ENCODE assay signal across 1 cellular context in genomic region chr1:6675936-6676335, GRCh38.
TF ChIP-seq lines count a peak whose summit lies in the region.

No MANE protein-coding gene starts in this region.

TF ChIP-seq in SK-N-SH, 30 proteins besides CTCF, POLR2A, EP300 and RAD21:
- TF ChIP-seq GATA2 (CRISPR knock-in tag; IDR thresholded peaks at IDR 0.05) (no peak), REST (IDR thresholded peaks at IDR 0.05; ENCODE audit: low read depth, low read length) (no peak), NFIC (IDR thresholded peaks at IDR 0.05; ENCODE audit: borderline replicate concordance) (no peak), ELF1 (IDR thresholded peaks at IDR 0.05) (no peak), NRF1 (IDR thresholded peaks at IDR 0.05; ENCODE audit: low read depth, low read length) (no peak), USF1 (IDR thresholded peaks at IDR 0.05; ENCODE audit: borderline replicate concordance, low read depth) (no peak), RFX5 (IDR thresholded peaks at IDR 0.05; ENCODE audit: low read length) (no peak), TAF1 (IDR thresholded peaks at IDR 0.05; ENCODE audit: borderline replicate concordance, low read depth, low read length) (no peak), RXRA (IDR thresholded peaks at IDR 0.05; ENCODE audit: borderline replicate concordance, low read depth) (no peak), GABPA (IDR thresholded peaks at IDR 0.05; ENCODE audit: low read depth) (no peak), POLR2AphosphoS5 (IDR thresholded peaks at IDR 0.05; ENCODE audit: low read depth, low read length) (no peak), CHD2 (IDR thresholded peaks at IDR 0.05; ENCODE audit: low read length, partially characterized antibody) (no peak)
- TF ChIP-seq, protein P1, sequence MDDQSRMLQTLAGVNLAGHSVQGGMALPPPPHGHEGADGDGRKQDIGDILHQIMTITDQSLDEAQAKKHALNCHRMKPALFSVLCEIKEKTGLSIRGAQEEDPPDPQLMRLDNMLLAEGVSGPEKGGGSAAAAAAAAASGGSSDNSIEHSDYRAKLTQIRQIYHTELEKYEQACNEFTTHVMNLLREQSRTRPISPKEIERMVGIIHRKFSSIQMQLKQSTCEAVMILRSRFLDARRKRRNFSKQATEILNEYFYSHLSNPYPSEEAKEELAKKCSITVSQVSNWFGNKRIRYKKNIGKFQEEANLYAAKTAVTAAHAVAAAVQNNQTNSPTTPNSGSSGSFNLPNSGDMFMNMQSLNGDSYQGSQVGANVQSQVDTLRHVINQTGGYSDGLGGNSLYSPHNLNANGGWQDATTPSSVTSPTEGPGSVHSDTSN (IDR thresholded peaks at IDR 0.05) = no peak
